Comparison of ENCODE assay signal across 1 cellular context in genomic region chr16:89604764-89605163, GRCh38.
A peak's percentile ranks its signal among the peaks of the same experiment; 100 is the strongest.
TF ChIP-seq lines count a peak whose summit lies in the region.

No MANE protein-coding gene starts in this region.

TF ChIP-seq in K562, 482 proteins besides CTCF, POLR2A, EP300 and RAD21:
- TF ChIP-seq, protein P1, sequence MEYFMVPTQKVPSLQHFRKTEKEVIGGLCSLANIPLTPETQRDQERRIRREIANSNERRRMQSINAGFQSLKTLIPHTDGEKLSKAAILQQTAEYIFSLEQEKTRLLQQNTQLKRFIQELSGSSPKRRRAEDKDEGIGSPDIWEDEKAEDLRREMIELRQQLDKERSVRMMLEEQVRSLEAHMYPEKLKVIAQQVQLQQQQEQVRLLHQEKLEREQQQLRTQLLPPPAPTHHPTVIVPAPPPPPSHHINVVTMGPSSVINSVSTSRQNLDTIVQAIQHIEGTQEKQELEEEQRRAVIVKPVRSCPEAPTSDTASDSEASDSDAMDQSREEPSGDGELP (CRISPR knock-in tag; IDR thresholded peaks at IDR 0.05; ENCODE audit: borderline replicate concordance), result peak; percentile 20; the same call in 1 of the 2 replicates
- TF ChIP-seq ZNF263 (CRISPR knock-in tag; IDR thresholded peaks at IDR 0.05; ENCODE audit: borderline replicate concordance) (peak; percentile 84), FOXK2 (conservative IDR thresholded peaks at IDR 0.05 in 1 of 2, IDR thresholded peaks at IDR 0.05 in 1 of 2; ENCODE audit: low read depth in 2 of 2) (no peak)
